Comparison of ENCODE assay signal across 1 cellular context in genomic region chr10:90317172-90317571, GRCh38.
TF ChIP-seq lines count a peak whose summit lies in the region.

No MANE protein-coding gene starts in this region.

TF ChIP-seq in HEK293, 187 proteins besides CTCF, POLR2A, EP300 and RAD21 (continued from another document):
- no peak for TF ChIP-seq INSM2 (tag by site-specific recombination; IDR thresholded peaks at IDR 0.05)
- no peak for TF ChIP-seq SCRT2 (tag by site-specific recombination; IDR thresholded peaks at IDR 0.05)
- TF ChIP-seq ZBTB21 (tag by site-specific recombination; IDR thresholded peaks at IDR 0.05), result no peak
- TF ChIP-seq ZBTB44 (tag by site-specific recombination; IDR thresholded peaks at IDR 0.05), result no peak
- TF ChIP-seq ZNF704 (tag by site-specific recombination; IDR thresholded peaks at IDR 0.05), result no peak
- TF ChIP-seq ZSCAN18 (tag by site-specific recombination; IDR thresholded peaks at IDR 0.05), result no peak
- TF ChIP-seq ATF2 (tag by site-specific recombination; IDR thresholded peaks at IDR 0.05; ENCODE audit: low read depth), result no peak
- no peak for TF ChIP-seq GLI4 (tag by site-specific recombination; IDR thresholded peaks at IDR 0.05)
- no peak for TF ChIP-seq ZNF785 (tag by site-specific recombination; IDR thresholded peaks at IDR 0.05)
- TF ChIP-seq ZNF549 (tag by site-specific recombination; IDR thresholded peaks at IDR 0.05), result no peak
